9 cellular contexts compared by ENCODE assay signal in the genomic region with DNA sequence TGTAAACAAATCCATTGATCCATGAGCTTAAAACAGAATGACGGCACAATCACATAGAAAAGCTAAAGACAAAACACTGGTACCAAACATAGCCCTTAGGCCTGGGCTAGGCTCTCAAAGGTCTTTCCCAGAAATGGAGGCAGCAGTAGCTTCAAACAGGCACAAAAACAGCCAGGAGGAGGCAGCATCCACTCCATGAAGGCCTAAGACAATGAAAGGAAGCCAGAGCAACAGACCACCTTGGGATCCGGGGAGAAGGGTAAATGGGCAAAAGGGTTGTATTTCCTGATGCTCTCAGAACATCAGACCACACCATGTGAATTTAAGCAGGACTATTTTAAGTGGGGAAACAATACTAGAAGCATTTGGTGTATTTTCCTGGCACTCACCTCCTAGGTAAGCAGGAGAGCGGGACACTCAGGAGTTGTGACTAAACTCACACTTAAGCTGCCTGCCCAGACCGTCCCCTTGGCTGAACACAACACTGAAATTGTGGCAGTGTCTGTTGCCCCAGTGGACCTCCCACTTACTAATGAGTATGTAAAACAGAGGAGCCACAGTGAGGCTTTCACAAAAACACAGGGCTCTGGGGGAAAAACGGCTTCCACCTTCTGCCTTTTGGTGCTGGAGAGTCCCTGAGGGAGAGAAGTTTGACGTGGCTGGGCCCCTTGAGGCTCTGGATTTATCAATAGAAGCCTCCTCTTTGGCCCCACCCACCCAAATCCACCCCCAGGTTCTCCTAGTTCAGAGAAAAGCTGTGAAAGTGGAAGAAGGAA. TPM values are rescaled to one million over a fixed set of nuclear protein-coding genes. Genes with fewer than 3 reads are reported as not detected.
DNase-seq lines count a peak whose midpoint lies in the region; ATAC-seq and TF ChIP-seq lines count a peak whose summit lies in the region.
"Had no signal": no experiment of that assay in that cellular context is flagged by ENCODE, and none has a peak within 500 bp of the region (broad histone marks: within the 10 kb centered on the region; RNA-seq: fewer than 3 reads in every experiment).

No MANE protein-coding gene starts in this region.

- H3K27me3 Mint-ChIP-seq in T-cell, result no peaks in the 10 kb centered on the region

- no peak overlapping the region for H3K4me3 ChIP-seq in AG10803 (ENCODE audit: low read length)

- H3K4me1 Mint-ChIP-seq in T-cell, result peaks cover 22 to 28% (median 25%) of the 10 kb centered on the region in 3 donors

- H3K27ac Mint-ChIP-seq in T-cell, result peak overlapping the region; percentile 32 to 70

- no peaks in the 10 kb centered on the region for H3K9me3 Mint-ChIP-seq in T-cell

- ATAC-seq in T-cell (replicated peaks in 1 of 4), result no peak
- ATAC-seq in GM18868 (IDR thresholded peaks at IDR 0.05; ENCODE audit: unreplicated experiment), result no peak
- no peak for ATAC-seq in GM19455 (IDR thresholded peaks at IDR 0.05; ENCODE audit: unreplicated experiment)
- no peak for ATAC-seq in HG03354 (IDR thresholded peaks at IDR 0.05; ENCODE audit: poor library complexity, severe bottlenecking, unreplicated experiment)

- DNase-seq in AG10803 (ENCODE audit: low read depth) (no peak), GM10248 (ENCODE audit: extremely low spot score) (no peak), T-cell (peak in 1 of 34 experiments; percentile 15), foreskin melanocyte (peak; percentile 12)
- DNase-seq in activated effector memory CD4-positive, alpha-beta T cell treated with Interleukin-2 at 50 U/mL for 16 hours, result no peak
- DNase-seq: central memory CD4-positive, alpha-beta T cell had no signal

- H3K4me3 Mint-ChIP-seq in T-cell, result no peak overlapping the region

- peaks cover 38% of the 10 kb centered on the region for H3K36me3 Mint-ChIP-seq in T-cell

- POLR2A ChIA-PET in GM10248 (lab: Yijun Ruan, JAX) (no interaction called here), T-cell (lab: Charles Lee) (no interaction called here)

- CTCF ChIA-PET in GM10248 (lab: Yijun Ruan, JAX), result interaction anchor here (1.0 to 17.9 kb wide), 6 partner anchors 11 to 144 kb away, joined by 3 to 225 read pairs (median 6); a partner anchor contains a TSS
- CTCF ChIA-PET in T-cell (lab: Charles Lee), result interaction anchor here (0.5 to 1.1 kb wide), 9 partner anchors 10 to 146 kb away, joined by 3 to 6 read pairs (median 3); a partner anchor contains a TSS

- TF ChIP-seq CTCF in AG10803 (conservative IDR thresholded peaks at IDR 0.05; ENCODE audit: low read length) (peak; percentile 38), GM10248 (IDR thresholded peaks at IDR 0.05; ENCODE audit: control extremely low read depth, extremely low read depth, low read depth, missing control alignments) (peak; percentile 28)

RNA-seq across cellular contexts. Expression of a gene that starts 11.9 kb away (rescaled TPM):
- total RNA-seq in T-cell, result 10 to 100 TPM; 12.6 to 30.3 (median 29.3) TPM

RNA-seq across cellular contexts. Expression of a gene that starts 32.0 kb away (rescaled TPM):
- total RNA-seq in T-cell, result 10 to 100 TPM; 16.4 to 35.8 (median 28.2) TPM

RNA-seq across cellular contexts. Expression of a gene that starts 42.9 kb away (rescaled TPM):
- under 1 TPM in 2 of 5 donors, not detected in 3; 0.07 to 0.09 TPM for total RNA-seq in T-cell
